Comparison of ENCODE assay signal across 9 cellular contexts in genomic region chr1:25550683-25551310, GRCh38. TPM values are rescaled to one million over a fixed set of nuclear protein-coding genes. Genes with fewer than 3 reads are reported as not detected.
DNase-seq lines count a peak whose midpoint lies in the region; ATAC-seq and TF ChIP-seq lines count a peak whose summit lies in the region.
"Had no signal": no experiment of that assay in that cellular context is flagged by ENCODE, and none has a peak within 500 bp of the region (broad histone marks: within the 10 kb centered on the region; RNA-seq: fewer than 3 reads in every experiment).

No MANE protein-coding gene starts in this region.

- no peaks in the 10 kb centered on the region for H3K9me3 Mint-ChIP-seq in activated CD4-positive, alpha-beta T cell treated with anti-CD3 and anti-CD28 coated beads for 36 hours (ENCODE audit: low read depth)
- H3K9me3 Mint-ChIP-seq in stimulated activated memory B cell treated with anti-CD40 and anti-IgM and Interleukin-4, amounts not matched to agents 10 μg/mL and 1 μg/mL and 100 μg/mL, for 72 hours, result no peaks in the 10 kb centered on the region

- POLR2A ChIA-PET in activated CD4-positive, alpha-beta T cell treated with anti-CD3 and anti-CD28 coated beads for 36 hours (lab: Charles Lee), result interaction anchor here (0.5 to 2.0 kb wide), 8 partner anchors 8 to 1601 kb away, joined by 3 to 14 read pairs (median 4); no protein-coding TSS in a partner anchor

- H3K36me3 Mint-ChIP-seq in activated CD4-positive, alpha-beta T cell treated with anti-CD3 and anti-CD28 coated beads for 36 hours (ENCODE audit: low read depth), result peaks cover 11% of the 10 kb centered on the region
- peaks cover 4% of the 10 kb centered on the region for H3K36me3 Mint-ChIP-seq in stimulated activated memory B cell treated with anti-CD40 and anti-IgM and Interleukin-4, amounts not matched to agents 10 μg/mL and 1 μg/mL and 100 μg/mL, for 72 hours

- H3K4me1 Mint-ChIP-seq in activated CD4-positive, alpha-beta T cell treated with anti-CD3 and anti-CD28 coated beads for 36 hours, result peaks cover 90% of the 10 kb centered on the region
- H3K4me1 Mint-ChIP-seq in stimulated activated memory B cell treated with anti-CD40 and anti-IgM and Interleukin-4, amounts not matched to agents 10 μg/mL and 1 μg/mL and 100 μg/mL, for 72 hours, result peaks cover 49% of the 10 kb centered on the region

- H3K9me3 ChIP-seq in ascending aorta, result no peaks in the 10 kb centered on the region
- H3K9me3 ChIP-seq: A549 had no signal

- no peak overlapping the region for H3K4me3 ChIP-seq in ascending aorta
- H3K4me3 ChIP-seq: A549 had no signal

- peak overlapping the region; percentile 98 for H3K27ac Mint-ChIP-seq in activated CD4-positive, alpha-beta T cell treated with anti-CD3 and anti-CD28 coated beads for 36 hours
- peak overlapping the region; percentile 62 for H3K27ac Mint-ChIP-seq in stimulated activated memory B cell treated with anti-CD40 and anti-IgM and Interleukin-4, amounts not matched to agents 10 μg/mL and 1 μg/mL and 100 μg/mL, for 72 hours

- no peak overlapping the region for H3K4me3 Mint-ChIP-seq in activated CD4-positive, alpha-beta T cell treated with anti-CD3 and anti-CD28 coated beads for 36 hours
- H3K4me3 Mint-ChIP-seq in stimulated activated memory B cell treated with anti-CD40 and anti-IgM and Interleukin-4, amounts not matched to agents 10 μg/mL and 1 μg/mL and 100 μg/mL, for 72 hours, result no peak overlapping the region

- no peak for ATAC-seq in activated CD4-positive, alpha-beta T cell treated with anti-CD3 and anti-CD28 coated beads for 36 hours
- ATAC-seq in stimulated activated memory B cell treated with anti-CD40 and anti-IgM and Interleukin-4, amounts not matched to agents 10 μg/mL and 1 μg/mL and 100 μg/mL, for 72 hours, result no peak
- ATAC-seq: A549 had no signal

- H3K4me1 ChIP-seq in ascending aorta, result peaks cover 18 to 72% of the 10 kb centered on the region in 2 donors

- CTCF ChIA-PET in activated CD4-positive, alpha-beta T cell treated with anti-CD3 and anti-CD28 coated beads for 36 hours (lab: Charles Lee), result interaction anchor here (0.5 to 2.3 kb wide), 12 partner anchors 11 to 702 kb away, joined by 3 to 17 read pairs (median 4); partner anchors contain the start of gene PAFAH2

- no peaks in the 10 kb centered on the region for H3K27me3 Mint-ChIP-seq in activated CD4-positive, alpha-beta T cell treated with anti-CD3 and anti-CD28 coated beads for 36 hours
- H3K27me3 Mint-ChIP-seq in stimulated activated memory B cell treated with anti-CD40 and anti-IgM and Interleukin-4, amounts not matched to agents 10 μg/mL and 1 μg/mL and 100 μg/mL, for 72 hours, result no peaks in the 10 kb centered on the region

- no peaks in the 10 kb centered on the region for H3K27me3 ChIP-seq in ascending aorta

- TF ChIP-seq CTCF in ascending aorta (IDR thresholded peaks at IDR 0.05), result no peak

- peaks cover 0 to 13% of the 10 kb centered on the region in 2 donors for H3K36me3 ChIP-seq in ascending aorta

- H3K27ac ChIP-seq in ascending aorta, result peak overlapping the region; percentile 86 to 89
- H3K27ac ChIP-seq: A549 had no signal

- intact Hi-C loops in activated CD4-positive, alpha-beta T cell treated with anti-CD3 and anti-CD28 coated beads for 36 hours (cut with DNase I, micrococcal nuclease), result loop anchor here in 1 of 2 experiments (1.0 kb wide), 1 partner anchor 12 kb away; no protein-coding TSS in a partner anchor
- intact Hi-C loops in ascending aorta (cut with DNase I) (no loop called here), posterior cingulate gyrus (cut with DNase I) (no loop called here)

- no peak for DNase-seq in activated CD4-positive, alpha-beta T cell treated with anti-CD3 and anti-CD28 coated beads for 36 hours
- DNase-seq in activated CD4-positive, alpha-beta T cell treated with anti-CD3 and anti-CD28 coated beads for 4 hours, result no peak
- DNase-seq in ascending aorta (ENCODE audit: low spot score in 2 of 2) (no peak), iris pigment epithelial cell (ENCODE audit: low read depth) (peak; percentile 27), posterior cingulate gyrus (no peak), cerebellar nuclear complex (lab: John Stamatoyannopoulos, UW) (no peak)
- no peak for DNase-seq in stimulated activated naive CD4-positive, alpha-beta T cell (lab: John Stamatoyannopoulos, UW)

RNA-seq across cellular contexts. Expression of gene LDLRAP1, which starts 7.4 kb away (rescaled TPM):
- total RNA-seq in activated CD4-positive, alpha-beta T cell treated with anti-CD3 and anti-CD28 coated beads for 36 hours, result 10 to 100 TPM; 13.0 to 14.6 TPM
- total RNA-seq in ascending aorta, result 75.4 TPM
